In the genomic region with DNA sequence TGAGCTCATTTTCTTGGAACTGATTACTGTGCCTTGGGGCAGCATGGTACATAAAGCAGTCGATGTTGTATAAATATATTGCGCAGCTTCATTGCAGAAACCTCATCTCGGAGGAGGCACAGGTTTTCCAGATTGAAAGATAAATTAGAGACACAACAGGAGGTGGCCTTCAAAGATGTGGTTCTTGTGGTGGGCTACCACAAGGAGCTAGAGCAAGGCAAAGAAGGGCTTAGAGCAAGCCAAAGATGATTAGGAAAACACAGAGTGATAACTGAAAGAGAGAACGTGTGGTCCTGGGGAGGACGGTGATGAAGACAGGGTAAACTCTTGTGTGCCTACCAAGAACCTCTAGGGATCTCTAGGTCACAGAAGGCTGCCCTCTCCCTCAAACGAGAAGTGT, we compare ENCODE assay signal across 20 cellular contexts.
"Had no signal": no experiment of that assay in that cellular context is flagged by ENCODE, and none has a peak within 500 bp of the region (broad histone marks: within the 10 kb centered on the region; RNA-seq: fewer than 3 reads in every experiment).

No MANE protein-coding gene starts in this region.

- H3K36me3 ChIP-seq: adrenal gland, colonic mucosa, esophagus squamous epithelium, right atrium auricular region had no signal

- H3K4me1 Mint-ChIP-seq: T-helper 17 cell had no signal

- H3K27ac ChIP-seq: adrenal gland, colonic mucosa, esophagus squamous epithelium, right atrium auricular region had no signal

- H3K9me3 ChIP-seq: adrenal gland, colonic mucosa, esophagus squamous epithelium, right atrium auricular region had no signal

- H3K4me3 Mint-ChIP-seq: nephron progenitor cell, T-helper 17 cell had no signal

- H3K27me3 Mint-ChIP-seq: progenitor cell of endocrine pancreas, T-helper 17 cell had no signal

- H3K4me1 ChIP-seq: adrenal gland, colonic mucosa, esophagus squamous epithelium, right atrium auricular region had no signal

- H3K27ac Mint-ChIP-seq: nephron progenitor cell, progenitor cell of endocrine pancreas, T-helper 17 cell had no signal

- ATAC-seq: T-helper 17 cell had no signal

- H3K27me3 ChIP-seq: adrenal gland, colonic mucosa, right atrium auricular region had no signal

- DNase-seq: activated CD4-positive, alpha-beta T cell treated with anti-CD3 and anti-CD28 coated beads for 4 hours; activated naive CD4-positive, alpha-beta T cell; activated T-cell treated with anti-CD3 and anti-CD28 coated beads for 4 hours; caudate nucleus; colonic mucosa; esophagus squamous epithelium; foreskin fibroblast; hippocampal formation; kidney; mesendoderm; nephron progenitor cell; occipital lobe; small intestine; stimulated activated CD4-positive, alpha-beta T cell treated with anti-CD3 and anti-CD28 coated beads, Interleukin-4, amount 100 ng/mL, for 24 hours; stimulated activated naive CD4-positive, alpha-beta T cell; T-helper 17 cell; trophoblast cell had no signal

- H3K4me3 ChIP-seq: adrenal gland, colonic mucosa, esophagus squamous epithelium, right atrium auricular region had no signal
